ENCODE assay signal across 8 cellular contexts in the genomic region with DNA sequence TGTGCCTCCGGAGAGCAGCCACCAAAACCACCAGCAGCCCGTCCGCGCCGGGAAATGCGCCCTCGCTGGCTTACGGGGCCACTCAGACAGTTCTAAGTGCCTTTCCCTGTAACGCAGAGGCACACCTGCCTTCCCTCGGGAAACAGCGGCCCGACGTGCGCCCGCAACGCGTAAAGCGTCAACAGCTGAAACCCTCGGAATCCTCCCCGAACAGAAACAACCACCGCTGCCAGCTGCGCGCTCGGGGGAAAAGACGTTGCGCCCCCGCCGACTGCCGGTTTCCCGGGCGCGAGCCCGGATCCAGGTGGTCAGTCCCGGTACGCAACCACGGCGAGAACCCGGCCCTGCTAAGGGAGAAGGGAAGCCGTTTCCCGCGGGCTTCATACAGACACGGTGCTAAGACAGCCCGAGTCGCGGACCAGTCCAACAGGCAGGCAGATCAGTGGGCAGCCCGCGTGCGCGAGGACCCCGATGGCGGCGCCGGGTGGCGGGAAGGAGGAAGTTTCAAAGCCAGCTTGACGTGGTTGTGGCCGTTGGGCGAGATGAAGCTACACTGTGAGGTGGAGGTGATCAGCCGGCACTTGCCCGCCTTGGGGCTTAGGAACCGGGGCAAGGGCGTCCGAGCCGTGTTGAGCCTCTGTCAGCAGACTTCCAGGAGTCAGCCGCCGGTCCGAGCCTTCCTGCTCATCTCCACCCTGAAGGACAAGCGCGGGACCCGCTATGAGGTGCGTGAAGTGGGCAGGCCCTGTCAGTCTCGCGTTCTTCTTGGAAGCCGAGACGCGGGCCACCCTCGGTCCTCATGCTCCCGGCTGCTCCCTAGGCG. TPM values are rescaled to one million over a fixed set of nuclear protein-coding genes. Genes with fewer than 3 reads are reported as not detected.
DNase-seq lines count a peak whose midpoint lies in the region; ATAC-seq, FAIRE-seq and TF ChIP-seq lines count a peak whose summit lies in the region.

A gene with protein sequence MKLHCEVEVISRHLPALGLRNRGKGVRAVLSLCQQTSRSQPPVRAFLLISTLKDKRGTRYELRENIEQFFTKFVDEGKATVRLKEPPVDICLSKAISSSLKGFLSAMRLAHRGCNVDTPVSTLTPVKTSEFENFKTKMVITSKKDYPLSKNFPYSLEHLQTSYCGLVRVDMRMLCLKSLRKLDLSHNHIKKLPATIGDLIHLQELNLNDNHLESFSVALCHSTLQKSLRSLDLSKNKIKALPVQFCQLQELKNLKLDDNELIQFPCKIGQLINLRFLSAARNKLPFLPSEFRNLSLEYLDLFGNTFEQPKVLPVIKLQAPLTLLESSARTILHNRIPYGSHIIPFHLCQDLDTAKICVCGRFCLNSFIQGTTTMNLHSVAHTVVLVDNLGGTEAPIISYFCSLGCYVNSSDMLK (plus strand): TSS at position 462 of the 823 bp plus-strand sequence. CDS start 81 bp downstream, at position 543.

- no peaks in the 10 kb centered on the region for H3K27me3 ChIP-seq in right atrium auricular region

- peak; percentile 85 for TF ChIP-seq POLR2A in GM15510 (IDR thresholded peaks at IDR 0.05; ENCODE audit: borderline replicate concordance, extremely low read depth, insufficient read length)

- H3K4me3 ChIP-seq in right atrium auricular region, result peak within 1 kb of the TSS; percentile 74 to 82

- peak in 1 of 2 donors; percentile 15 for TF ChIP-seq CTCF in right atrium auricular region (IDR thresholded peaks at IDR 0.05)

- peaks cover 0 to 25% of the 10 kb centered on the region in 2 donors for H3K4me1 ChIP-seq in right atrium auricular region

- DNase-seq in NCI-H146 (lab: John Stamatoyannopoulos, UW) (peak; percentile 89), T-helper 2 cell (peak; percentile 70 to 85 (median 79)), right atrium auricular region (ENCODE audit: low spot score) (peak; percentile 86), putamen (ENCODE audit: low spot score) (peak; percentile 65), urothelium cell line (ENCODE audit: low spot score) (peak; percentile 93)

- no peaks in the 10 kb centered on the region for H3K9me3 ChIP-seq in right atrium auricular region

- peak within 1 kb of the TSS; percentile 70 for H3K27ac ChIP-seq in angular gyrus (ENCODE audit: low read depth, low read length)
- peak within 1 kb of the TSS; percentile 92 to 97 for H3K27ac ChIP-seq in right atrium auricular region

- ATAC-seq in HG02852 (IDR thresholded peaks at IDR 0.05; ENCODE audit: unreplicated experiment), result peak; percentile 50

- no peaks in the 10 kb centered on the region for H3K36me3 ChIP-seq in right atrium auricular region

- FAIRE-seq in urothelium cell line (lab: Jason Lieb, UNC), result peak; percentile 87

RNA-seq across cellular contexts. Expression of the gene that starts here (rescaled TPM):
- total RNA-seq in right atrium auricular region, result 1 to 10 TPM; 3.6 to 3.8 TPM

Comparison
In these comparisons a context has a peak if more than half of its experiments do, and no peak if none do; other contexts are left out.
1. Peak in every context shown above with its lines: DNase-seq, ATAC-seq, H3K4me3 ChIP-seq and H3K27ac ChIP-seq.